8 cellular contexts compared by ENCODE assay signal in the genomic region with DNA sequence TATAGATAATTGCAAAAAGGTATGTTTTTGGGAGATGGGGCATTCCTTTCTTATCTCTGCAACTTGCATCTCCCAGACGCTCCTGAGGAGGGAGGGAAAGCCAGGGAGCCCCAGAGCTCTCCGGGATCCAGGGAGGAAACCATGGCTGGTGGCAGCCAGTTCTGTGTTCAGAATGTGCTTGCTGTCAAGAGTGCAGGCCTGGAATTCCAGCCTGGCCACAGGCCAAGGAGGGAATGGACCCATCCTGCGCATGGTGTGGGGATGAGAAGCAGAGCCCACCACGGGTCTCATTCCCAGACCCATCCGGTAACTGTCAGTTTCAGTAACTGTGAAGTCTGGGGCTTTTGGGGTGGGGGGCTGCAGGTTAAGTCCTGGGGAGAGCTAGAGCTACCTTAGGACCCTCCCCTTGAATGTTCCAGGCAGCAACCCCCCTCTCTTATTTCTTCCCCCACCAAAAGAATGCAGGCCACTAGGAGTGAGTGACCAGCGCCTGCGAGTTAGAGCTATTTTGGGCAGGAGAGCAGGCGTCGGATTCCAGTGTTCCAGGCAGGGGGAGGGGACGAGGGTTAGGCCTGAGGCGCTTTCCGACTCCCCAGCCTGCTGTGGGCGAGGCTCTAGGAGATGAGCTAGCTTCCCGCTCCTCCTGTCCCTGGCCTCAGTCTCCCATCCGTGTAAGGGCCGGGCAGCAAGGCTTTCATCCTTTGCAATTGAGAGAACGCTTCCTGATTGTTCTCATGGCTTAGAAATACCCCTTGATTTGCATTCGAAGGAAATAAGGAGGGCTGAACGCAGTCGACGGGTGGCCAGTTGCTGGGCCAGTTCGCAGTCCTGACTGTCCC. TPM values are rescaled to one million over a fixed set of nuclear protein-coding genes. Genes with fewer than 3 reads are reported as not detected.
DNase-seq lines count a peak whose midpoint lies in the region; ATAC-seq, FAIRE-seq and TF ChIP-seq lines count a peak whose summit lies in the region.

No MANE protein-coding gene starts in this region.

- H3K27me3 ChIP-seq in CD4-positive, CD25-positive, alpha-beta regulatory T cell (ENCODE audit: control insufficient read depth, insufficient read depth, low read length) = no peaks in the 10 kb centered on the region
- H3K27me3 ChIP-seq in SJCRH30 (no peaks in the 10 kb centered on the region), lower lobe of right lung (ENCODE audit: low read depth) (no peaks in the 10 kb centered on the region), suprapubic skin (no peaks in the 10 kb centered on the region)
- H3K27me3 ChIP-seq in effector memory CD4-positive, alpha-beta T cell (replicated peaks; ENCODE audit: control insufficient read depth, insufficient read depth, low read length, poor library complexity, severe bottlenecking) = no peaks in the 10 kb centered on the region

- peaks cover 22% of the 10 kb centered on the region for H3K4me1 ChIP-seq in CD4-positive, CD25-positive, alpha-beta regulatory T cell (ENCODE audit: control insufficient read depth, insufficient read depth, low read length, poor library complexity, severe bottlenecking)
- H3K4me1 ChIP-seq in SJCRH30 (peaks cover 34% of the 10 kb centered on the region), lower lobe of right lung (peaks cover 44% of the 10 kb centered on the region), suprapubic skin (peaks cover 38% of the 10 kb centered on the region)
- H3K4me1 ChIP-seq in effector memory CD4-positive, alpha-beta T cell (ENCODE audit: control insufficient read depth, insufficient read depth, low read length, poor library complexity, severe bottlenecking) = peaks cover 21% of the 10 kb centered on the region

- DNase-seq in CD4-positive, CD25-positive, alpha-beta regulatory T cell = no peak
- DNase-seq in H54 (ENCODE audit: insufficient read length, low spot score) = peak; percentile 73
- DNase-seq in SJCRH30 = peak; percentile 90 to 92
- no peak for DNase-seq in effector memory CD4-positive, alpha-beta T cell
- DNase-seq in lower lobe of right lung = peak; percentile 82
- peak; percentile 84 to 86 for DNase-seq in suprapubic skin (ENCODE audit: low spot score in 2 of 2)
- DNase-seq in effector CD8-positive, alpha-beta T cell (lab: John Stamatoyannopoulos, UW) = no peak

- intact Hi-C loops in lower lobe of right lung (cut with DNase I) = no loop called here

- no peak for ATAC-seq in CD4-positive, CD25-positive, alpha-beta regulatory T cell (ENCODE audit: low read depth in 2 of 2)
- ATAC-seq in lower lobe of right lung (peak; percentile 62 to 65), HG03442 (IDR thresholded peaks at IDR 0.05; ENCODE audit: unreplicated experiment) (no peak)

- no peak for FAIRE-seq in H54 (lab: Jason Lieb, UNC)

- H3K9me3 ChIP-seq in CD4-positive, CD25-positive, alpha-beta regulatory T cell (ENCODE audit: control insufficient read depth in 2 of 2, low read length in 2 of 2) = no peaks in the 10 kb centered on the region
- H3K9me3 ChIP-seq in SJCRH30 (replicated peaks) (no peaks in the 10 kb centered on the region), lower lobe of right lung (no peaks in the 10 kb centered on the region), suprapubic skin (no peaks in the 10 kb centered on the region)
- no peaks in the 10 kb centered on the region for H3K9me3 ChIP-seq in effector memory CD4-positive, alpha-beta T cell (ENCODE audit: control insufficient read depth, low read length)

- H3K27ac Mint-ChIP-seq in CD4-positive, CD25-positive, alpha-beta regulatory T cell = peak overlapping the region; percentile 80 to 95 (median 93)

- H3K27me3 Mint-ChIP-seq in CD4-positive, CD25-positive, alpha-beta regulatory T cell = no peaks in the 10 kb centered on the region

- no peak for TF ChIP-seq EP300 in suprapubic skin (IDR thresholded peaks at IDR 0.05)

- peaks cover 7 to 25% (median 20%) of the 10 kb centered on the region in 4 donors for H3K4me1 Mint-ChIP-seq in CD4-positive, CD25-positive, alpha-beta regulatory T cell

- H3K36me3 ChIP-seq in CD4-positive, CD25-positive, alpha-beta regulatory T cell (ENCODE audit: control insufficient read depth, insufficient read depth, low read length) = no peaks in the 10 kb centered on the region
- H3K36me3 ChIP-seq in SJCRH30 (no peaks in the 10 kb centered on the region), lower lobe of right lung (no peaks in the 10 kb centered on the region), suprapubic skin (no peaks in the 10 kb centered on the region)
- no peaks in the 10 kb centered on the region for H3K36me3 ChIP-seq in effector memory CD4-positive, alpha-beta T cell (ENCODE audit: control insufficient read depth, insufficient read depth, low read length)

- H3K4me3 ChIP-seq in CD4-positive, CD25-positive, alpha-beta regulatory T cell (ENCODE audit: low read depth, low read length) = peak overlapping the region; percentile 80
- H3K4me3 ChIP-seq in SJCRH30 (peak overlapping the region; percentile 70), lower lobe of right lung (peak overlapping the region; percentile 74), suprapubic skin (peak overlapping the region; percentile 83)
- peak overlapping the region; percentile 67 for H3K4me3 ChIP-seq in effector memory CD4-positive, alpha-beta T cell (ENCODE audit: insufficient read depth, low read depth, low read length, poor library complexity, severe bottlenecking)

- no peaks in the 10 kb centered on the region for H3K36me3 Mint-ChIP-seq in CD4-positive, CD25-positive, alpha-beta regulatory T cell

- TF ChIP-seq CTCF in lower lobe of right lung (IDR thresholded peaks at IDR 0.05) (no peak), suprapubic skin (IDR thresholded peaks at IDR 0.05) (no peak)

- TF ChIP-seq POLR2A in H54 (IDR thresholded peaks at IDR 0.05; ENCODE audit: low read depth, low read length) (no peak), suprapubic skin (IDR thresholded peaks at IDR 0.05) (no peak)

- peak overlapping the region; percentile 89 for H3K27ac ChIP-seq in CD4-positive, CD25-positive, alpha-beta regulatory T cell (ENCODE audit: insufficient read depth, low read length, poor library complexity, severe bottlenecking)
- H3K27ac ChIP-seq in SJCRH30 (peak overlapping the region; percentile 91), lower lobe of right lung (peak overlapping the region; percentile 95), suprapubic skin (peak overlapping the region; percentile 96)
- H3K27ac ChIP-seq in effector memory CD4-positive, alpha-beta T cell (ENCODE audit: insufficient read depth, low read length, poor library complexity, severe bottlenecking) = peak overlapping the region; percentile 69

- peak overlapping the region; percentile 91 to 99 (median 94) for H3K4me3 Mint-ChIP-seq in CD4-positive, CD25-positive, alpha-beta regulatory T cell

- 15% methylated on average over 18 of the region's 22 CpGs for WGBS in suprapubic skin

- no peaks in the 10 kb centered on the region for H3K9me3 Mint-ChIP-seq in CD4-positive, CD25-positive, alpha-beta regulatory T cell

RNA-seq across cellular contexts. Expression of a gene that starts 0.8 kb away (rescaled TPM):
- 15.7 TPM for total RNA-seq in CD4-positive, CD25-positive, alpha-beta regulatory T cell
- 1 to 10 TPM; 3.2 to 7.0 (median 3.9) TPM for polyA plus RNA-seq in CD4-positive, CD25-positive, alpha-beta regulatory T cell
- total RNA-seq in SJCRH30 (2014; rRNA removed; shearing (Covaris generic)) = 79.5 and 82.8 TPM in 2 replicates
- 71.5 TPM for total RNA-seq in lower lobe of right lung
- total RNA-seq in suprapubic skin = 100 to 1,000 TPM in 1 of 4 donors, 10 to 100 TPM in 3; 42.1 to 102 (median 76.6) TPM

RNA-seq across cellular contexts. Expression of a gene that starts 40.1 kb away (rescaled TPM):
- total RNA-seq in CD4-positive, CD25-positive, alpha-beta regulatory T cell = 18.7 TPM
- 1 to 10 TPM; 7.2 to 9.2 (median 8.4) TPM for polyA plus RNA-seq in CD4-positive, CD25-positive, alpha-beta regulatory T cell
- total RNA-seq in SJCRH30 (2014; rRNA removed; shearing (Covaris generic)) = 2.4 and 2.6 TPM in 2 replicates
- total RNA-seq in lower lobe of right lung (22.1 TPM), suprapubic skin (10 to 100 TPM in 2 of 4 donors, 1 to 10 TPM in 2; 4.7 to 11.5 (median 9.1) TPM)

RNA-seq across cellular contexts. Expression of a gene that starts 47.0 kb away (rescaled TPM):
- total RNA-seq in CD4-positive, CD25-positive, alpha-beta regulatory T cell = 13.3 TPM
- polyA plus RNA-seq in CD4-positive, CD25-positive, alpha-beta regulatory T cell = 1 to 10 TPM in 1 of 4 donors, under 1 TPM in 3; 0.29 to 1.1 (median 0.54) TPM
- 0.26 TPM in 1 of 2 replicates, not detected in the other for total RNA-seq in SJCRH30 (2014; rRNA removed; shearing (Covaris generic))
- total RNA-seq in lower lobe of right lung (8.4 TPM), suprapubic skin (10 to 100 TPM in 1 of 4 donors, 1 to 10 TPM in 3; 2.2 to 17.3 (median 5.0) TPM)

RNA-seq across cellular contexts. Expression of a gene that starts 57.0 kb away (rescaled TPM):
- total RNA-seq in CD4-positive, CD25-positive, alpha-beta regulatory T cell = 27.6 TPM
- polyA plus RNA-seq in CD4-positive, CD25-positive, alpha-beta regulatory T cell = 10 to 100 TPM; 33.5 to 39.7 (median 34.1) TPM
- 12.8 and 13.1 TPM in 2 replicates for total RNA-seq in SJCRH30 (2014; rRNA removed; shearing (Covaris generic))
- 38.8 TPM for total RNA-seq in lower lobe of right lung
- total RNA-seq in suprapubic skin = 10 to 100 TPM; 10.8 to 25.5 (median 19.6) TPM

RNA-seq across cellular contexts. Expression of a gene that starts 57.5 kb away (rescaled TPM):
- total RNA-seq in CD4-positive, CD25-positive, alpha-beta regulatory T cell = 319 TPM
- polyA plus RNA-seq in CD4-positive, CD25-positive, alpha-beta regulatory T cell = 100 to 1,000 TPM; 602 to 818 (median 680) TPM
- 321 and 323 TPM in 2 replicates for total RNA-seq in SJCRH30 (2014; rRNA removed; shearing (Covaris generic))
- total RNA-seq in lower lobe of right lung (601 TPM), suprapubic skin (100 to 1,000 TPM; 315 to 373 (median 341) TPM)

Comparison
In these comparisons a context has a peak if more than half of its experiments do, and no peak if none do; other contexts are left out.
1. ATAC-seq: peak in lower lobe of right lung (2 of 2); none in CD4-positive, CD25-positive, alpha-beta regulatory T cell (0 of 2) and HG03442 (single experiment).
2. DNase-seq: peak in H54 (single experiment), SJCRH30 (2 of 2), lower lobe of right lung (single experiment) and suprapubic skin (2 of 2); none in CD4-positive, CD25-positive, alpha-beta regulatory T cell (0 of 3), effector memory CD4-positive, alpha-beta T cell (0 of 3) and effector CD8-positive, alpha-beta T cell (single experiment).
3. Peak in every context shown above with its lines, with median percentiles within 50 percentile points of each other: H3K27ac ChIP-seq and H3K4me3 ChIP-seq.